9 cellular contexts compared by ENCODE assay signal in the genomic region with DNA sequence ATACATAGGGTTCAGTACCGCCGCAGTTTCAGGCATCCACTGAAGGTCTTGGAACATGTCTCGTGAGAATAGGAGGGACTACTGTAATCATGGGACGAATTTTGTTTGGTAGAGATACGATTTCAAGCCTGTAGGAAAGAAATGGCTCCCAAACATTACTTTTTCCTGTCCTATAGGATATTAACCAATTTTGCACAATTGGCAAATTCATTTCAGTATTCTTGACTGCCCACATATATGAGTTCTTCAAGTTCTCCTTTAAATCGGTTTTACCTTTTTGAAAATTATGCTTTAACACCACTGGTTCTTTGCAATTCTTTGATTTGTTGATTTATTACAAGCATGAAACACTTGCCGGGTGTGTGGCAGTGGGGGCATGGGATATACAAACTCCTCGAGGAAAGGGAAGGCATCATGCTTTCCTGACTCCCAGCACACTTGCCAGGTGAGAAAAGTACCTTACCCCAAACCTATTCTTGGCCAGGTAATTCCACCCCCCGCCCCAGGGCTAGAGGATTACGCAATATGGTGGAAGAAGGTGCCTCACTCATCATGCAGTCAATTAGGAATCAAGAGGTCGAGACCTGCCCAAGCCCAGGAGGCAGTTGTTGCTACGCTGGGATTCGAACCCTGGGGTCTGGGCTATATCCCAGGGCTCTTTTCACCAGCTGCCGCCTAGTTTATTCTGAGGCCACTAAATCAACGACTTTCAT. TPM values are rescaled to one million over a fixed set of nuclear protein-coding genes. Genes with fewer than 3 reads are reported as not detected.
A peak's percentile ranks its signal among the peaks of the same experiment; 100 is the strongest.
DNase-seq lines count a peak whose midpoint lies in the region; ATAC-seq, FAIRE-seq and TF ChIP-seq lines count a peak whose summit lies in the region.
"Had no signal": no experiment of that assay in that cellular context is flagged by ENCODE, and none has a peak within 500 bp of the region (broad histone marks: within the 10 kb centered on the region; RNA-seq: fewer than 3 reads in every experiment).

No MANE protein-coding gene starts in this region.

- CTCF ChIA-PET in RWPE1 (lab: Yijun Ruan, JAX) = no interaction called here

- intact Hi-C loops in heart left ventricle (cut with DNase I) (no loop called here), Right ventricle myocardium inferior (cut with DNase I) (no loop called here)

- H3K9me3 ChIP-seq in heart left ventricle (no peaks in the 10 kb centered on the region), small intestine (ENCODE audit: control insufficient read depth, low read depth) (no peaks in the 10 kb centered on the region)

- H3K4me3 ChIP-seq in heart left ventricle (peak overlapping the region; percentile 53 to 96 (median 80)), foreskin fibroblast (ENCODE audit: low read depth in 1 of 2, low read length in 2 of 2) (peak overlapping the region; percentile 71 to 99), small intestine (ENCODE audit: low read depth in 1 of 2, low read length in 2 of 2) (peak overlapping the region; percentile 24 to 39)

- H3K27me3 ChIP-seq in heart left ventricle (no peaks in the 10 kb centered on the region), small intestine (ENCODE audit: control insufficient read depth in 2 of 2, insufficient read depth in 2 of 2, low read length in 2 of 2) (no peaks in the 10 kb centered on the region)

- DNase-seq in heart left ventricle (peak in 1 of 5 donors; percentile 19), Right ventricle myocardium inferior (ENCODE audit: missing footprints) (no peak), RWPE1 (ENCODE audit: low spot score) (peak; percentile 13), foreskin fibroblast (no peak), small intestine (no peak), SK-N-DZ (ENCODE audit: low spot score) (no peak), SIG-M5 treated with dmso at 0.1 percent for 504 hours (lab: John Stamatoyannopoulos, UW; ENCODE audit: unreplicated experiment) (no peak)
- no peak for DNase-seq in stimulated activated CD4-positive, alpha-beta T cell treated with anti-CD3 and anti-CD28 coated beads, Interleukin-12 subunit alpha, Interleukin-12 subunit beta, amount 100 ng/mL, for 4 hours

- ATAC-seq in heart left ventricle (no peak), Right ventricle myocardium inferior (no peak)

- TF ChIP-seq CTCF in heart left ventricle (IDR thresholded peaks at IDR 0.05) (no peak), RWPE1 (conservative IDR thresholded peaks at IDR 0.05; ENCODE audit: low read depth) (no peak), foreskin fibroblast (IDR thresholded peaks at IDR 0.05; ENCODE audit: low read depth, low read length) (no peak)

- H3K4me1 ChIP-seq in heart left ventricle (peaks cover 0 to 20% (median 11%) of the 10 kb centered on the region in 12 donors), small intestine (ENCODE audit: control insufficient read depth in 2 of 2, insufficient read depth in 1 of 2, low read depth in 1 of 2, low read length in 1 of 2) (peaks cover 3 to 7% of the 10 kb centered on the region in 2 donors)

- no peak for TF ChIP-seq POLR2A in heart left ventricle (IDR thresholded peaks at IDR 0.05)

- WGBS in heart left ventricle, 4 donors = 51 to 63% (median 57%) methylated on average over 14 to 15 of the region's 15 CpGs
- 39 to 60% (median 49%) methylated on average over 15 of the region's 15 CpGs for WGBS in small intestine, 3 donors

- POLR2A ChIA-PET in RWPE1 (lab: Yijun Ruan, JAX; ENCODE audit: low non-redundant PET) = no interaction called here

- H3K36me3 ChIP-seq in heart left ventricle (peaks cover 0 to 18% (median 10%) of the 10 kb centered on the region in 9 donors), small intestine (ENCODE audit: control insufficient read depth in 2 of 2, insufficient read depth in 2 of 2, low read length in 2 of 2) (peaks cover 0 to 2% of the 10 kb centered on the region in 2 donors)

- no peak for FAIRE-seq in small intestine (lab: Jason Lieb, UNC)
- FAIRE-seq: frontal cortex had no signal

- peak overlapping the region in 9 of 12 donors; percentile 10 to 76 (median 64) for H3K27ac ChIP-seq in heart left ventricle
- H3K27ac ChIP-seq in RWPE1 = peak overlapping the region; percentile 72
- H3K27ac ChIP-seq in small intestine (ENCODE audit: low read depth in 1 of 2, low read length in 1 of 2) = peak overlapping the region in 1 of 2 donors; percentile 28

RNA-seq across cellular contexts. Expression of gene LARS2, which starts 0.6 kb away (rescaled TPM):
- 10 to 100 TPM; 10.7 to 20.2 (median 13.9) TPM for total RNA-seq in heart left ventricle
- 10 to 100 TPM in 1 of 2 donors, 1 to 10 TPM in 1; 6.1 to 10.5 TPM for polyA plus RNA-seq in heart left ventricle
- total RNA-seq in Right ventricle myocardium inferior = 17.8 TPM
- polyA plus RNA-seq in small intestine = 10 to 100 TPM in 1 of 3 donors, 1 to 10 TPM in 2; 1.8 to 12.0 (median 1.9) TPM
- polyA plus RNA-seq in SK-N-DZ (2014; cell fraction: cytosol; rRNA removed) = 14.8 and 16.2 TPM in 2 replicates
- polyA plus RNA-seq in SK-N-DZ (2014; cell fraction: nucleus; rRNA removed) = 19.6 and 21.1 TPM in 2 replicates

Comparison
In these comparisons a context has a peak if more than half of its experiments do, and no peak if none do; other contexts are left out.
1. H3K4me3 ChIP-seq: peak in every context shown above with its lines; median percentile 85 in foreskin fibroblast; 80 in heart left ventricle; 32 in small intestine.